ENCODE assay signal across 1 cellular context in the genomic region with DNA sequence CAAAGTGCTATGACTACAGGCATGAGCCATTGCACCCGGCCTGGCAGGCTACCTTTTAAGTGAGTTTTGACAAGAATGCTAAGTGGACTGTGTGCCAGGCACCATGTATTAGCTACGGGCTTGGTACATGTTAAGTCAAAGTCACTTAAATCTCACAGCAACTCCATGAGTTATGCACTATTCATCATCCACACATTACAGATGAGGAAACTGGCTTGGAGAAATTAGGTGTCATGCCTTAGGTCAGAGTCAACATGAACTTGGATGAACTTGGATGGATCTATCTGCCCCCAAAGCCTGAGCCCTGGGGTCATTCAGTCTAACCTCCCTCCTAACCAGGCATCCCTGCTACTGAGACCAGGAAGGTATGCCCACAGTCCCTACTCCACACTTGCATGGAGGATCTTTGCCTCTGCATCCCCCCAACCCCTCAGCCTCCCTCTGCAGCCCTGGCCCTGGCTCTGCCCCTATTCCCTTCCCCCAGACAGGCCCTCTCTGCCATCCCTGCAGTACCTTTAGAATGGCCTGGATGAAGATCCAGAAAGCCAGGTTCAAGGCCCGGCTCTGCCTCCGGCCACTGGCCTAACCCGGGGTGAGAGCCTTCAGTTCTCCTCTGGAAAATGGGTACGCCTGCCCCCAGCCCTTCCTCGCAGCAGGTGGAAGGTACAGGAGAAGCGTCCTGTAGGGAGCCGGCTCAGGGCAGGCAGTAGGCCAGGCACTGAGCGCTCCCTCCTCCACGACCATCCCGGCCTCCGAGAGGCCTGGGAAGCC.
TF ChIP-seq lines count a peak whose summit lies in the region.

No MANE protein-coding gene starts in this region.

TF ChIP-seq in HepG2, 621 proteins besides CTCF, POLR2A, EP300 and RAD21:
- no peak for TF ChIP-seq BHLHE40 (IDR thresholded peaks at IDR 0.05; ENCODE audit: low read length)
- TF ChIP-seq ZNF570 (CRISPR knock-in tag; IDR thresholded peaks at IDR 0.05; ENCODE audit: borderline replicate concordance): no peak
- TF ChIP-seq HDAC1 (CRISPR knock-in tag; IDR thresholded peaks at IDR 0.05): no peak
- no peak for TF ChIP-seq NFYC (CRISPR knock-in tag; IDR thresholded peaks at IDR 0.05)
- TF ChIP-seq, protein P1, sequence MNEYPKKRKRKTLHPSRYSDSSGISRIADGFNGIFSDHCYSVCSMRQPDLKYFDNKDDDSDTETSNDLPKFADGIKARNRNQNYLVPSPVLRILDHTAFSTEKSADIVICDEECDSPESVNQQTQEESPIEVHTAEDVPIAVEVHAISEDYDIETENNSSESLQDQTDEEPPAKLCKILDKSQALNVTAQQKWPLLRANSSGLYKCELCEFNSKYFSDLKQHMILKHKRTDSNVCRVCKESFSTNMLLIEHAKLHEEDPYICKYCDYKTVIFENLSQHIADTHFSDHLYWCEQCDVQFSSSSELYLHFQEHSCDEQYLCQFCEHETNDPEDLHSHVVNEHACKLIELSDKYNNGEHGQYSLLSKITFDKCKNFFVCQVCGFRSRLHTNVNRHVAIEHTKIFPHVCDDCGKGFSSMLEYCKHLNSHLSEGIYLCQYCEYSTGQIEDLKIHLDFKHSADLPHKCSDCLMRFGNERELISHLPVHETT (CRISPR knock-in tag; conservative IDR thresholded peaks at IDR 0.05): no peak
- TF ChIP-seq CBX2 (IDR thresholded peaks at IDR 0.05; ENCODE audit: low read depth, low read length): no peak
- no peak for TF ChIP-seq CBX2 (CRISPR knock-in tag; IDR thresholded peaks at IDR 0.05; ENCODE audit: low read depth)
- TF ChIP-seq ZNF460 (CRISPR knock-in tag; IDR thresholded peaks at IDR 0.05; ENCODE audit: borderline replicate concordance): no peak
- TF ChIP-seq ZNF619 (CRISPR knock-in tag; IDR thresholded peaks at IDR 0.05): no peak
- no peak for TF ChIP-seq NR3C1 (CRISPR knock-in tag; IDR thresholded peaks at IDR 0.05)
- TF ChIP-seq BRD4 (CRISPR knock-in tag; IDR thresholded peaks at IDR 0.05): no peak
- TF ChIP-seq, protein P2, sequence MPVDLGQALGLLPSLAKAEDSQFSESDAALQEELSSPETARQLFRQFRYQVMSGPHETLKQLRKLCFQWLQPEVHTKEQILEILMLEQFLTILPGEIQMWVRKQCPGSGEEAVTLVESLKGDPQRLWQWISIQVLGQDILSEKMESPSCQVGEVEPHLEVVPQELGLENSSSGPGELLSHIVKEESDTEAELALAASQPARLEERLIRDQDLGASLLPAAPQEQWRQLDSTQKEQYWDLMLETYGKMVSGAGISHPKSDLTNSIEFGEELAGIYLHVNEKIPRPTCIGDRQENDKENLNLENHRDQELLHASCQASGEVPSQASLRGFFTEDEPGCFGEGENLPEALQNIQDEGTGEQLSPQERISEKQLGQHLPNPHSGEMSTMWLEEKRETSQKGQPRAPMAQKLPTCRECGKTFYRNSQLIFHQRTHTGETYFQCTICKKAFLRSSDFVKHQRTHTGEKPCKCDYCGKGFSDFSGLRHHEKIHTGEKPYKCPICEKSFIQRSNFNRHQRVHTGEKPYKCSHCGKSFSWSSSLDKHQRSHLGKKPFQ (CRISPR knock-in tag; IDR thresholded peaks at IDR 0.05; ENCODE audit: insufficient replicate concordance): no peak
TF ChIP-seq in HepG2: peak in this region for 0.
